ENCODE assay signal across 1 cellular context in genomic region chr18:48592540-48592939, GRCh38.
TF ChIP-seq lines count a peak whose summit lies in the region.

No MANE protein-coding gene starts in this region.

TF ChIP-seq in K562, 482 proteins besides CTCF, POLR2A, EP300 and RAD21 (continued from another document and continues in another):
- TF ChIP-seq ZNF318 (IDR thresholded peaks at IDR 0.05; ENCODE audit: borderline replicate concordance in 1 of 2, low read depth in 1 of 2) (no peak), RBFOX2 (IDR thresholded peaks at IDR 0.05; ENCODE audit: low read depth, low read length) (no peak), SRSF3 (IDR thresholded peaks at IDR 0.05; ENCODE audit: insufficient read depth, low read length) (no peak), ATF2 (CRISPR knock-in tag; IDR thresholded peaks at IDR 0.05) (no peak), NCOA2 (IDR thresholded peaks at IDR 0.05; ENCODE audit: partially characterized antibody in 2 of 2) (no peak), KDM2B (CRISPR knock-in tag; IDR thresholded peaks at IDR 0.05) (no peak), NFE2L1 (tag; IDR thresholded peaks at IDR 0.05; ENCODE audit: borderline replicate concordance, low read depth) (no peak), MTA2 (IDR thresholded peaks at IDR 0.05; ENCODE audit: low read depth) (peak; percentile 80), ZKSCAN1 (IDR thresholded peaks at IDR 0.05; ENCODE audit: low read depth, low read length) (no peak), ERF (CRISPR knock-in tag; IDR thresholded peaks at IDR 0.05) (no peak), DNMT1 (IDR thresholded peaks at IDR 0.05) (no peak), ZBTB43 (CRISPR knock-in tag; IDR thresholded peaks at IDR 0.05) (no peak), THRA (IDR thresholded peaks at IDR 0.05) (no peak), PREB (CRISPR knock-in tag; IDR thresholded peaks at IDR 0.05) (no peak), CBFA2T3 (IDR thresholded peaks at IDR 0.05) (peak; percentile 89), NR2F6 (CRISPR knock-in tag; IDR thresholded peaks at IDR 0.05) (no peak), BRD9 (IDR thresholded peaks at IDR 0.05; ENCODE audit: low read depth, partially characterized antibody) (no peak), YBX1 (IDR thresholded peaks at IDR 0.05) (no peak), KAT2B (IDR thresholded peaks at IDR 0.05; ENCODE audit: low read depth, low read length) (no peak), ARID4B (CRISPR knock-in tag; IDR thresholded peaks at IDR 0.05) (no peak), ZNF311 (CRISPR knock-in tag; IDR thresholded peaks at IDR 0.05) (no peak), NCOR1 (IDR thresholded peaks at IDR 0.05) (peak; percentile 71), TFAP4 (CRISPR knock-in tag; IDR thresholded peaks at IDR 0.05; ENCODE audit: borderline replicate concordance) (peak; percentile 73; the same call in 1 of the 2 replicates), THAP7 (CRISPR knock-in tag; IDR thresholded peaks at IDR 0.05) (no peak), HDGF (IDR thresholded peaks at IDR 0.05) (no peak), CEBPB (tag; IDR thresholded peaks at IDR 0.05) (no peak), ZNF12 (CRISPR knock-in tag; IDR thresholded peaks at IDR 0.05) (no peak), HDAC3 (IDR thresholded peaks at IDR 0.05; ENCODE audit: borderline replicate concordance, partially characterized antibody) (no peak), XRCC3 (IDR thresholded peaks at IDR 0.05) (no peak), SRSF1 (IDR thresholded peaks at IDR 0.05; ENCODE audit: low read depth, low read length) (no peak), KLF1 (tag; IDR thresholded peaks at IDR 0.05) (no peak), NR4A1 (CRISPR knock-in tag; IDR thresholded peaks at IDR 0.05) (no peak), NR4A1 (tag; IDR thresholded peaks at IDR 0.05) (no peak), ZHX1 (conservative IDR thresholded peaks at IDR 0.05; ENCODE audit: low read length) (no peak), NFATC3 (IDR thresholded peaks at IDR 0.05) (no peak), ZNF23 (CRISPR knock-in tag; IDR thresholded peaks at IDR 0.05) (no peak), DEAF1 (CRISPR knock-in tag; IDR thresholded peaks at IDR 0.05) (no peak)
